In the genomic region with DNA sequence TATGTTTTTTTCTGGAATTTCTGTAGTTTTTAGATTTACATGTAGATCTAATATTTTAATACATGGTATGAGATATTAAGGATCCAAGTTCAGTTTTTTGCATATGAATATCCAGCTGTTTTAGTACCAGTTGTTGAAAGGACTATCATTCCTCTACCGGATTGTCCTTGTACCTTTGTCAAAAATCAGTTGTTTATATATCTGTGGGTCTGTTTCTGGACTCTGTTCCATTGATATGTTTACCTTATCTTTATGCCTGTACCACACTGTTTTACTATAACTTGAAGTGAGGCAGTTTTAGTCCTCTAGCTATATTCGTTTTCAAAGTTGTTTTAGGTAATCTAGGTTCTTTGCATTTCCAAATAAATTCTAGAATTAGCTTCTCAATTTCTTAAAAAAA, we compare ENCODE assay signal across 1 cellular context.
TF ChIP-seq lines count a peak whose summit lies in the region.

No MANE protein-coding gene starts in this region.

TF ChIP-seq in HepG2, 621 proteins besides CTCF, POLR2A, EP300 and RAD21 (continued from another document and continues in another):
- TF ChIP-seq TFAP4 (IDR thresholded peaks at IDR 0.05; ENCODE audit: borderline replicate concordance, low read depth) (peak; percentile 62; the same call in 1 of the 2 replicates), ZNF740 (CRISPR knock-in tag; IDR thresholded peaks at IDR 0.05) (no peak), GLI4 (CRISPR knock-in tag; IDR thresholded peaks at IDR 0.05; ENCODE audit: borderline replicate concordance) (no peak), ZNF720 (CRISPR knock-in tag; IDR thresholded peaks at IDR 0.05) (no peak), DR1 (CRISPR knock-in tag; IDR thresholded peaks at IDR 0.05) (no peak), ZNF605 (CRISPR knock-in tag; IDR thresholded peaks at IDR 0.05) (no peak), KDM6A (CRISPR knock-in tag; IDR thresholded peaks at IDR 0.05; ENCODE audit: low read depth) (peak; percentile 83), NCOA5 (CRISPR knock-in tag; IDR thresholded peaks at IDR 0.05) (no peak), FOXK2 (IDR thresholded peaks at IDR 0.05) (0 out of 2 replicates have a peak, but pooled peaks have one; percentile 61), MTF1 (CRISPR knock-in tag; IDR thresholded peaks at IDR 0.05) (no peak), ZNF274 (CRISPR knock-in tag; IDR thresholded peaks at IDR 0.05) (no peak), PCBP1 (IDR thresholded peaks at IDR 0.05; ENCODE audit: borderline replicate concordance, low read depth, low read length) (no peak), STAG1 (CRISPR knock-in tag; IDR thresholded peaks at IDR 0.05) (no peak), TBX3 (IDR thresholded peaks at IDR 0.05; ENCODE audit: borderline replicate concordance) (no peak), HOXD1 (CRISPR knock-in tag; IDR thresholded peaks at IDR 0.05) (no peak), ZNF367 (CRISPR knock-in tag; IDR thresholded peaks at IDR 0.05; ENCODE audit: borderline replicate concordance) (no peak), ZNF513 (CRISPR knock-in tag; conservative IDR thresholded peaks at IDR 0.05) (no peak), ZBTB2 (CRISPR knock-in tag; IDR thresholded peaks at IDR 0.05; ENCODE audit: low read depth) (no peak), ZNF672 (CRISPR knock-in tag; IDR thresholded peaks at IDR 0.05) (no peak), TAF15 (IDR thresholded peaks at IDR 0.05; ENCODE audit: low read depth, low read length, poor library complexity, severe bottlenecking) (no peak), TRIM24 (CRISPR knock-in tag; IDR thresholded peaks at IDR 0.05) (no peak), ZMYM2 (CRISPR knock-in tag; IDR thresholded peaks at IDR 0.05) (no peak), RXRB (CRISPR knock-in tag; IDR thresholded peaks at IDR 0.05; ENCODE audit: borderline replicate concordance) (peak; percentile 60; the same call in 1 of the 2 replicates), ZBTB42 (CRISPR knock-in tag; IDR thresholded peaks at IDR 0.05) (no peak), ZFP41 (CRISPR knock-in tag; IDR thresholded peaks at IDR 0.05; ENCODE audit: borderline replicate concordance) (no peak), SMC3 (IDR thresholded peaks at IDR 0.05; ENCODE audit: low read length) (0 out of 2 replicates have a peak, but pooled peaks have one; percentile 2), ZFP91 (CRISPR knock-in tag; IDR thresholded peaks at IDR 0.05; ENCODE audit: borderline replicate concordance) (no peak), ZBTB8A (CRISPR knock-in tag; IDR thresholded peaks at IDR 0.05; ENCODE audit: borderline replicate concordance, low read depth) (no peak), BHLHE40 (IDR thresholded peaks at IDR 0.05; ENCODE audit: low read length) (no peak), HOXA9 (CRISPR knock-in tag; IDR thresholded peaks at IDR 0.05; ENCODE audit: borderline replicate concordance) (no peak), HMG20A (CRISPR knock-in tag; IDR thresholded peaks at IDR 0.05; ENCODE audit: borderline replicate concordance) (peak; percentile 42; the same call in 1 of the 2 replicates), SAFB2 (CRISPR knock-in tag; IDR thresholded peaks at IDR 0.05; ENCODE audit: borderline replicate concordance, low read depth) (no peak), JDP2 (CRISPR knock-in tag; IDR thresholded peaks at IDR 0.05; ENCODE audit: borderline replicate concordance) (no peak), ZNF138 (CRISPR knock-in tag; IDR thresholded peaks at IDR 0.05; ENCODE audit: low read depth) (no peak), MTA3 (CRISPR knock-in tag; IDR thresholded peaks at IDR 0.05) (no peak), GPN1 (CRISPR knock-in tag; IDR thresholded peaks at IDR 0.05; ENCODE audit: borderline replicate concordance) (no peak), ELF3 (CRISPR knock-in tag; IDR thresholded peaks at IDR 0.05) (peak; percentile 67; the same call in 1 of the 2 replicates), MEF2D (CRISPR knock-in tag; IDR thresholded peaks at IDR 0.05) (no peak), KMT2B (CRISPR knock-in tag; IDR thresholded peaks at IDR 0.05) (no peak), ONECUT2 (CRISPR knock-in tag; IDR thresholded peaks at IDR 0.05) (no peak), NR2F6 (IDR thresholded peaks at IDR 0.05) (peak; percentile 54; the same call in 1 of the 2 replicates), NR2F6 (CRISPR knock-in tag; IDR thresholded peaks at IDR 0.05) (no peak), ZBTB34 (CRISPR knock-in tag; IDR thresholded peaks at IDR 0.05) (no peak)
- TF ChIP-seq, protein P1, sequence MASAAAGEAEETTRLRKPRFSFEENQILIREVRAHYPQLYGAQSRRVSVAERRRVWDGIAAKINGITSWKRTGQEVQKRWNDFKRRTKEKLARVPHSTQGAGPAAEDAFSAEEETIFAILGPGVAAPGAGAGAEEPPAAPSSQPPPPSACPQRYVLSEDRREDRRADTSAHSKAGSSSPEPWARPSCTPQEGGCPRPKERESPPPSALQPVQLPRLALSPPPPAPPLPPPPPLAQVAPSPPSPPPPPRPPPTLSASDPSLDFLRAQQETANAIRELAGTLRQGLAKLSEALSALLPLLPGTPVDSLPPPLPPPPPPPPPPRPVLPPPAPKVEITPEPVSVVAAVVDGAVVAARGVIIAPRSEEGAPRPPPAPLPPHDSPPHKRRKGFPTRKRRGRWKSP (CRISPR knock-in tag; IDR thresholded peaks at IDR 0.05), result no peak
- TF ChIP-seq, protein P2, sequence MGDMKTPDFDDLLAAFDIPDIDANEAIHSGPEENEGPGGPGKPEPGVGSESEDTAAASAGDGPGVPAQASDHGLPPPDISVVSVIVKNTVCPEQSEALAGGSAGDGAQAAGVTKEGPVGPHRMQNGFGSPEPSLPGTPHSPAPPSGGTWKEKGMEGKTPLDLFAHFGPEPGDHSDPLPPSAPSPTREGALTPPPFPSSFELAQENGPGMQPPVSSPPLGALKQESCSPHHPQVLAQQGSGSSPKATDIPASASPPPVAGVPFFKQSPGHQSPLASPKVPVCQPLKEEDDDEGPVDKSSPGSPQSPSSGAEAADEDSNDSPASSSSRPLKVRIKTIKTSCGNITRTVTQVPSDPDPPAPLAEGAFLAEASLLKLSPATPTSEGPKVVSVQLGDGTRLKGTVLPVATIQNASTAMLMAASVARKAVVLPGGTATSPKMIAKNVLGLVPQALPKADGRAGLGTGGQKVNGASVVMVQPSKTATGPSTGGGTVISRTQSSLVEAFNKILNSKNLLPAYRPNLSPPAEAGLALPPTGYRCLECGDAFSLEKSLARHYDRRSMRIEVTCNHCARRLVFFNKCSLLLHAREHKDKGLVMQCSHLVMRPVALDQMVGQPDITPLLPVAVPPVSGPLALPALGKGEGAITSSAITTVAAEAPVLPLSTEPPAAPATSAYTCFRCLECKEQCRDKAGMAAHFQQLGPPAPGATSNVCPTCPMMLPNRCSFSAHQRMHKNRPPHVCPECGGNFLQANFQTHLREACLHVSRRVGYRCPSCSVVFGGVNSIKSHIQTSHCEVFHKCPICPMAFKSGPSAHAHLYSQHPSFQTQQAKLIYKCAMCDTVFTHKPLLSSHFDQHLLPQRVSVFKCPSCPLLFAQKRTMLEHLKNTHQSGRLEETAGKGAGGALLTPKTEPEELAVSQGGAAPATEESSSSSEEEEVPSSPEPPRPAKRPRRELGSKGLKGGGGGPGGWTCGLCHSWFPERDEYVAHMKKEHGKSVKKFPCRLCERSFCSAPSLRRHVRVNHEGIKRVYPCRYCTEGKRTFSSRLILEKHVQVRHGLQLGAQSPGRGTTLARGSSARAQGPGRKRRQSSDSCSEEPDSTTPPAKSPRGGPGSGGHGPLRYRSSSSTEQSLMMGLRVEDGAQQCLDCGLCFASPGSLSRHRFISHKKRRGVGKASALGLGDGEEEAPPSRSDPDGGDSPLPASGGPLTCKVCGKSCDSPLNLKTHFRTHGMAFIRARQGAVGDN (CRISPR knock-in tag; IDR thresholded peaks at IDR 0.05), result no peak
- TF ChIP-seq, protein P3, sequence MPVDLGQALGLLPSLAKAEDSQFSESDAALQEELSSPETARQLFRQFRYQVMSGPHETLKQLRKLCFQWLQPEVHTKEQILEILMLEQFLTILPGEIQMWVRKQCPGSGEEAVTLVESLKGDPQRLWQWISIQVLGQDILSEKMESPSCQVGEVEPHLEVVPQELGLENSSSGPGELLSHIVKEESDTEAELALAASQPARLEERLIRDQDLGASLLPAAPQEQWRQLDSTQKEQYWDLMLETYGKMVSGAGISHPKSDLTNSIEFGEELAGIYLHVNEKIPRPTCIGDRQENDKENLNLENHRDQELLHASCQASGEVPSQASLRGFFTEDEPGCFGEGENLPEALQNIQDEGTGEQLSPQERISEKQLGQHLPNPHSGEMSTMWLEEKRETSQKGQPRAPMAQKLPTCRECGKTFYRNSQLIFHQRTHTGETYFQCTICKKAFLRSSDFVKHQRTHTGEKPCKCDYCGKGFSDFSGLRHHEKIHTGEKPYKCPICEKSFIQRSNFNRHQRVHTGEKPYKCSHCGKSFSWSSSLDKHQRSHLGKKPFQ (CRISPR knock-in tag; IDR thresholded peaks at IDR 0.05; ENCODE audit: insufficient replicate concordance), result no peak
- TF ChIP-seq, protein P4, sequence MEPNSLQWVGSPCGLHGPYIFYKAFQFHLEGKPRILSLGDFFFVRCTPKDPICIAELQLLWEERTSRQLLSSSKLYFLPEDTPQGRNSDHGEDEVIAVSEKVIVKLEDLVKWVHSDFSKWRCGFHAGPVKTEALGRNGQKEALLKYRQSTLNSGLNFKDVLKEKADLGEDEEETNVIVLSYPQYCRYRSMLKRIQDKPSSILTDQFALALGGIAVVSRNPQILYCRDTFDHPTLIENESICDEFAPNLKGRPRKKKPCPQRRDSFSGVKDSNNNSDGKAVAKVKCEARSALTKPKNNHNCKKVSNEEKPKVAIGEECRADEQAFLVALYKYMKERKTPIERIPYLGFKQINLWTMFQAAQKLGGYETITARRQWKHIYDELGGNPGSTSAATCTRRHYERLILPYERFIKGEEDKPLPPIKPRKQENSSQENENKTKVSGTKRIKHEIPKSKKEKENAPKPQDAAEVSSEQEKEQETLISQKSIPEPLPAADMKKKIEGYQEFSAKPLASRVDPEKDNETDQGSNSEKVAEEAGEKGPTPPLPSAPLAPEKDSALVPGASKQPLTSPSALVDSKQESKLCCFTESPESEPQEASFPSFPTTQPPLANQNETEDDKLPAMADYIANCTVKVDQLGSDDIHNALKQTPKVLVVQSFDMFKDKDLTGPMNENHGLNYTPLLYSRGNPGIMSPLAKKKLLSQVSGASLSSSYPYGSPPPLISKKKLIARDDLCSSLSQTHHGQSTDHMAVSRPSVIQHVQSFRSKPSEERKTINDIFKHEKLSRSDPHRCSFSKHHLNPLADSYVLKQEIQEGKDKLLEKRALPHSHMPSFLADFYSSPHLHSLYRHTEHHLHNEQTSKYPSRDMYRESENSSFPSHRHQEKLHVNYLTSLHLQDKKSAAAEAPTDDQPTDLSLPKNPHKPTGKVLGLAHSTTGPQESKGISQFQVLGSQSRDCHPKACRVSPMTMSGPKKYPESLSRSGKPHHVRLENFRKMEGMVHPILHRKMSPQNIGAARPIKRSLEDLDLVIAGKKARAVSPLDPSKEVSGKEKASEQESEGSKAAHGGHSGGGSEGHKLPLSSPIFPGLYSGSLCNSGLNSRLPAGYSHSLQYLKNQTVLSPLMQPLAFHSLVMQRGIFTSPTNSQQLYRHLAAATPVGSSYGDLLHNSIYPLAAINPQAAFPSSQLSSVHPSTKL (CRISPR knock-in tag; IDR thresholded peaks at IDR 0.05), result peak; percentile 83
